Comparison of ENCODE assay signal across 8 cellular contexts in genomic region chr14:106605548-106606448, GRCh38.
A peak's percentile ranks its signal among the peaks of the same experiment; 100 is the strongest.
DNase-seq lines count a peak whose midpoint lies in the region; ATAC-seq and TF ChIP-seq lines count a peak whose summit lies in the region.

No MANE protein-coding gene starts in this region.

- no peaks in the 10 kb centered on the region for H3K36me3 ChIP-seq in WERI-Rb-1
- no peaks in the 10 kb centered on the region for H3K36me3 ChIP-seq in effector memory CD4-positive, alpha-beta T cell (ENCODE audit: control insufficient read depth, insufficient read depth, low read length)
- H3K36me3 ChIP-seq in brain microvascular endothelial cell (replicated peaks), result no peaks in the 10 kb centered on the region

- TF ChIP-seq CTCF in LNCAP (IDR thresholded peaks at IDR 0.05) (peak; percentile 66), WERI-Rb-1 (IDR thresholded peaks at IDR 0.05; ENCODE audit: low read depth, low read length) (peak; percentile 58), brain microvascular endothelial cell (IDR thresholded peaks at IDR 0.05; ENCODE audit: low read depth, low read length, missing control alignments) (no peak)

- no peaks in the 10 kb centered on the region for H3K9me3 ChIP-seq in WERI-Rb-1 (ENCODE audit: severe bottlenecking)
- no peaks in the 10 kb centered on the region for H3K9me3 ChIP-seq in effector memory CD4-positive, alpha-beta T cell (ENCODE audit: control insufficient read depth, low read length)

- in situ Hi-C loops in brain microvascular endothelial cell (cut with HindIII; ENCODE audit: low pct_ligation_motif_present, low sequenced_read_pairs), result no loop called here

- H3K27me3 ChIP-seq in WERI-Rb-1 (ENCODE audit: insufficient read depth, low read depth, severe bottlenecking) (peaks cover 30% of the 10 kb centered on the region), brain microvascular endothelial cell (replicated peaks) (no peaks in the 10 kb centered on the region)
- H3K27me3 ChIP-seq in effector memory CD4-positive, alpha-beta T cell (replicated peaks; ENCODE audit: control insufficient read depth, insufficient read depth, low read length, poor library complexity, severe bottlenecking), result no peaks in the 10 kb centered on the region

- ATAC-seq in GM18502 (IDR thresholded peaks at IDR 0.05; ENCODE audit: poor library complexity, unreplicated experiment), result peak; percentile 73
- ATAC-seq in GM18861 (IDR thresholded peaks at IDR 0.05; ENCODE audit: unreplicated experiment), result no peak

- no peaks in the 10 kb centered on the region for H3K4me1 ChIP-seq in effector memory CD4-positive, alpha-beta T cell (ENCODE audit: control insufficient read depth, insufficient read depth, low read length, poor library complexity, severe bottlenecking)

- no peak overlapping the region for H3K27ac ChIP-seq in WERI-Rb-1
- H3K27ac ChIP-seq in effector memory CD4-positive, alpha-beta T cell (ENCODE audit: insufficient read depth, low read length, poor library complexity, severe bottlenecking), result no peak overlapping the region
- no peak overlapping the region for H3K27ac ChIP-seq in brain microvascular endothelial cell

- H3K4me3 ChIP-seq in WERI-Rb-1 (ENCODE audit: low read depth, low read length) (no peak overlapping the region), brain microvascular endothelial cell (ENCODE audit: low read depth, low read length) (no peak overlapping the region)
- no peak overlapping the region for H3K4me3 ChIP-seq in effector memory CD4-positive, alpha-beta T cell (ENCODE audit: insufficient read depth, low read depth, low read length, poor library complexity, severe bottlenecking)

- DNase-seq in WERI-Rb-1, result peak; percentile 62
- peak; percentile 50 to 59 (median 57) for DNase-seq in effector memory CD4-positive, alpha-beta T cell
- DNase-seq in stimulated activated CD8-positive, alpha-beta memory T cell treated with anti-CD3 and anti-CD28 coated beads, Interleukin-4, amount 100 ng/mL, for 1 hour (ENCODE audit: low read depth in 2 of 2, low spot score in 1 of 2), result peak; percentile 37 to 47
- no peak for DNase-seq in brain microvascular endothelial cell
- DNase-seq in A172 (ENCODE audit: low spot score), result no peak

Comparison
In these comparisons a context has a peak if more than half of its experiments do, and no peak if none do; other contexts are left out.
1. DNase-seq: peak in WERI-Rb-1 (single experiment), effector memory CD4-positive, alpha-beta T cell (3 of 3) and stimulated activated CD8-positive, alpha-beta memory T cell treated with anti-CD3 and anti-CD28 coated beads, Interleukin-4, amount 100 ng/mL, for 1 hour (2 of 2); none in brain microvascular endothelial cell (single experiment) and A172 (single experiment).